Comparison of ENCODE assay signal across 8 cellular contexts in the genomic region with DNA sequence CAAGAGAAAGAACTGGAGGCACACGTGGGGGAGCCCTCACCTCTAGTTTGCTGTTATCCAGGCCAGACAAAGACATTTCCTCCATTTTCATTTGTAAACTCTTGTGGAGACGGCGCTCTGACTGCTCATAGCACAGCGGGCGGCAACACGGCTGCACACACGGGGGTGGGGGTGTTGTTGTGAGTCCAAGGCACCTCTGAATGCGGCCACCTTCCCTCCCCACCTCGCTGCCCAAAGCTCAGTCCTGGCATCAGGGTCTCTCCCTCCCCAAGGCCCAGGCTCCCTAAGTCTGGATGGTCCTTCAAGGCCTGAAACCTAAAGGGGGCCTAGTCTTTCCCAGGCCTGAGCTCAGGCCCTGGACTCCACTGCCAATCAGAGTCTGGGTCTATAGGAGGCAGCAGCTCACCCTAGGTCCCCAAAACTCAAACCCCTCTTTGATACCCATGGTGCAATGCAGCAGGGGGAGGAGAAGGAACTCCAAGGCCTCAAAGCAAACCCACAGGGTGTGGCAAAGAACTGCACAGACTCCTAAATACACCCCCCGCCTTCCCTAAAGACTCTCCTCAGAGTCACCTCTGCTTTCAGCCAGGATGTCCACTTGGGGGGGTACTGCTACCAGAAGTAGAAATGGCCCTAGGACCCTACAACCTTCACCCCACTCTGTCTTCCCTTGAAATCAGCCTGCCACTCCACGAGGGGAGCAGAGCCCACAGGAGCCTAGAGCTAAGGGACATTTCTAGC. TPM values are rescaled to one million over a fixed set of nuclear protein-coding genes. Genes with fewer than 3 reads are reported as not detected.
DNase-seq lines count a peak whose midpoint lies in the region; ATAC-seq and TF ChIP-seq lines count a peak whose summit lies in the region.

No MANE protein-coding gene starts in this region.

- TF ChIP-seq CTCF in heart right ventricle (IDR thresholded peaks at IDR 0.05): peak in 3 of 9 donors; percentile 13 to 29 (median 22)
- peak; percentile 14; the same call in 1 of the 2 replicates for TF ChIP-seq CTCF in OCI-LY3 (IDR thresholded peaks at IDR 0.05; ENCODE audit: low read depth, low read length)
- TF ChIP-seq CTCF in adrenal gland (IDR thresholded peaks at IDR 0.05): no peak

- TF ChIP-seq POLR2A in adrenal gland (IDR thresholded peaks at IDR 0.05): no peak

- H3K36me3 ChIP-seq in heart right ventricle (peaks cover 0 to 47% (median 37%) of the 10 kb centered on the region in 9 donors), OCI-LY3 (replicated peaks; ENCODE audit: low read depth, low read length) (peaks cover 29% of the 10 kb centered on the region), adrenal gland (replicated peaks in 1 of 2) (peaks cover 0 to 42% of the 10 kb centered on the region in 2 donors), iPS-18a (ENCODE audit: control insufficient read depth, low read depth, low read length) (peaks cover 40% of the 10 kb centered on the region)

- H3K27ac ChIP-seq in heart right ventricle: peak overlapping the region in 9 of 10 donors; percentile 97 to 100 (median 99)
- H3K27ac ChIP-seq in OCI-LY3 (ENCODE audit: low read length): peak overlapping the region; percentile 91
- H3K27ac ChIP-seq in adrenal gland: peak overlapping the region; percentile 86 to 96 (median 89)
- peak overlapping the region; percentile 24 for H3K27ac ChIP-seq in iPS-18a (ENCODE audit: low read length)

- H4K20me1 ChIP-seq in OCI-LY3 (ENCODE audit: insufficient read depth, low read length): no peaks in the 10 kb centered on the region

- H3K4me3 ChIP-seq in heart right ventricle (peak overlapping the region in 9 of 10 donors; percentile 93 to 98 (median 95)), OCI-LY3 (ENCODE audit: low read length) (peak overlapping the region; percentile 96), adrenal gland (peak overlapping the region in 3 of 4 donors; percentile 60 to 90 (median 65)), iPS-18a (ENCODE audit: low read length) (peak overlapping the region; percentile 79)

- ATAC-seq in heart right ventricle: peak in 1 of 8 donors; percentile 0
- ATAC-seq in stimulated activated effector memory CD8-positive, alpha-beta T cell treated with anti-CD3 and anti-CD28 coated beads, Interleukin-12 subunit alpha, Interleukin-12 subunit beta, amount 100 ng/mL, for 72 hours: no peak

- H3K4me2 ChIP-seq in OCI-LY3 (ENCODE audit: low read length): peak overlapping the region; percentile 95

- no peaks in the 10 kb centered on the region for H3K9me3 ChIP-seq in heart right ventricle
- no peaks in the 10 kb centered on the region for H3K9me3 ChIP-seq in OCI-LY3 (ENCODE audit: insufficient read depth, low read length)
- no peaks in the 10 kb centered on the region for H3K9me3 ChIP-seq in adrenal gland (replicated peaks in 1 of 3)
- no peaks in the 10 kb centered on the region for H3K9me3 ChIP-seq in iPS-18a (ENCODE audit: control insufficient read depth, low read depth, low read length)

- intact Hi-C loops in heart right ventricle (cut with DNase I): loop anchor here in 1 of 10 donors (5.0 kb wide), 1 partner anchor 56 kb away; the partner anchor contains the start of gene HROB
- intact Hi-C loops in cardiac septum (cut with DNase I): no loop called here
- intact Hi-C loops in adrenal gland (cut with DNase I): no loop called here

- peaks cover 30% of the 10 kb centered on the region for H3K4me1 Mint-ChIP-seq in stimulated activated effector memory CD8-positive, alpha-beta T cell treated with anti-CD3 and anti-CD28 coated beads, Interleukin-12 subunit alpha, Interleukin-12 subunit beta, amount 100 ng/mL, for 72 hours

- no peak for DNase-seq in heart right ventricle
- DNase-seq in cardiac septum (ENCODE audit: low spot score): no peak
- peak in 2 of 7 donors; percentile 31 to 57 for DNase-seq in adrenal gland
- no peak for DNase-seq in stimulated activated effector memory CD8-positive, alpha-beta T cell treated with anti-CD3 and anti-CD28 coated beads, Interleukin-12 subunit alpha, Interleukin-12 subunit beta, amount 100 ng/mL, for 72 hours (ENCODE audit: low spot score in 2 of 2)
- DNase-seq in activated CD4-positive, CD25-positive, alpha-beta regulatory T cell (lab: John Stamatoyannopoulos, UW): no peak
- DNase-seq in hippocampal formation (lab: John Stamatoyannopoulos, UW): no peak

- H3K9ac ChIP-seq in OCI-LY3 (ENCODE audit: low read length) (peak overlapping the region; percentile 97), iPS-18a (ENCODE audit: low read length) (peak overlapping the region; percentile 74)

- H3K4me1 ChIP-seq in heart right ventricle (peaks cover 0 to 37% (median 23%) of the 10 kb centered on the region in 9 donors), OCI-LY3 (ENCODE audit: low read length) (peaks cover 14% of the 10 kb centered on the region), adrenal gland (replicated peaks in 1 of 2) (peaks cover 14 to 19% of the 10 kb centered on the region in 2 donors), iPS-18a (ENCODE audit: control insufficient read depth, low read depth, low read length) (peaks cover 10% of the 10 kb centered on the region)

- peaks cover 53% of the 10 kb centered on the region for H3K36me3 Mint-ChIP-seq in stimulated activated effector memory CD8-positive, alpha-beta T cell treated with anti-CD3 and anti-CD28 coated beads, Interleukin-12 subunit alpha, Interleukin-12 subunit beta, amount 100 ng/mL, for 72 hours

- 66 to 68% methylated on average over 11 of the region's 11 CpGs for WGBS in heart right ventricle, 2 donors
- WGBS in adrenal gland, 4 donors: 63 to 73% (median 64%) methylated on average over 10 to 11 of the region's 11 CpGs

- peak overlapping the region; percentile 89 for H3K27ac Mint-ChIP-seq in stimulated activated effector memory CD8-positive, alpha-beta T cell treated with anti-CD3 and anti-CD28 coated beads, Interleukin-12 subunit alpha, Interleukin-12 subunit beta, amount 100 ng/mL, for 72 hours

- no peak overlapping the region for H2AFZ ChIP-seq in OCI-LY3 (ENCODE audit: low read depth, low read length)

- H3K27me3 ChIP-seq in heart right ventricle (no peaks in the 10 kb centered on the region), OCI-LY3 (ENCODE audit: low read depth, low read length) (no peaks in the 10 kb centered on the region), adrenal gland (no peaks in the 10 kb centered on the region), iPS-18a (ENCODE audit: control insufficient read depth, insufficient read depth, low read length) (no peaks in the 10 kb centered on the region)

- no peaks in the 10 kb centered on the region for H3K9me3 Mint-ChIP-seq in stimulated activated effector memory CD8-positive, alpha-beta T cell treated with anti-CD3 and anti-CD28 coated beads, Interleukin-12 subunit alpha, Interleukin-12 subunit beta, amount 100 ng/mL, for 72 hours

- H3K4me3 Mint-ChIP-seq in stimulated activated effector memory CD8-positive, alpha-beta T cell treated with anti-CD3 and anti-CD28 coated beads, Interleukin-12 subunit alpha, Interleukin-12 subunit beta, amount 100 ng/mL, for 72 hours: peak overlapping the region; percentile 79

- peaks cover 28% of the 10 kb centered on the region for H3K79me2 ChIP-seq in OCI-LY3 (ENCODE audit: low read length)

RNA-seq across cellular contexts. Expression of gene ATXN7L3, which starts 1.5 kb away (rescaled TPM):
- 10 to 100 TPM; 23.7 to 40.6 (median 32.4) TPM for total RNA-seq in heart right ventricle
- polyA plus RNA-seq in heart right ventricle: 10 to 100 TPM; 29.0 to 29.8 TPM
- total RNA-seq in cardiac septum: 37.8 TPM
- 10 to 100 TPM; 21.3 to 61.4 (median 49.7) TPM for total RNA-seq in adrenal gland
- 10 to 100 TPM; 19.6 to 81.4 (median 47.1) TPM for polyA plus RNA-seq in adrenal gland

RNA-seq across cellular contexts. Expression of gene TMUB2, which starts 11.4 kb away (rescaled TPM):
- total RNA-seq in heart right ventricle: 10 to 100 TPM; 16.3 to 28.3 (median 19.6) TPM
- 10 to 100 TPM; 27.8 to 37.2 TPM for polyA plus RNA-seq in heart right ventricle
- 20.5 TPM for total RNA-seq in cardiac septum
- total RNA-seq in adrenal gland: 10 to 100 TPM; 21.8 to 48.6 (median 40.3) TPM
- polyA plus RNA-seq in adrenal gland: 10 to 100 TPM; 22.8 to 89.3 (median 79.1) TPM

RNA-seq across cellular contexts. Expression of gene UBTF, which starts 21.3 kb away (rescaled TPM):
- 10 to 100 TPM; 35.9 to 56.3 (median 42.5) TPM for total RNA-seq in heart right ventricle
- polyA plus RNA-seq in heart right ventricle: 10 to 100 TPM; 30.8 to 34.4 TPM
- total RNA-seq in cardiac septum: 53.1 TPM
- 10 to 100 TPM; 51.7 to 92.6 (median 66.6) TPM for total RNA-seq in adrenal gland
- 10 to 100 TPM; 37.1 to 80.6 (median 51.3) TPM for polyA plus RNA-seq in adrenal gland

RNA-seq across cellular contexts. Expression of gene ASB16, which starts 27.6 kb away (rescaled TPM):
- total RNA-seq in heart right ventricle (10 to 100 TPM; 12.4 to 16.4 (median 13.6) TPM), cardiac septum (8.9 TPM), adrenal gland (under 1 TPM in 6 of 8 donors, not detected in 2; 0.22 to 0.83 (median 0.45) TPM)
- polyA plus RNA-seq in heart right ventricle (1 to 10 TPM in 1 of 2 donors, under 1 TPM in 1; 0.64 to 6.5 TPM), adrenal gland (under 1 TPM; 0.13 to 0.48 (median 0.16) TPM)

RNA-seq across cellular contexts. Expression of gene HROB, which starts 56.4 kb away (rescaled TPM):
- 1 to 10 TPM in 4 of 10 donors, under 1 TPM in 6; 0.49 to 1.9 (median 0.74) TPM for total RNA-seq in heart right ventricle
- under 1 TPM; 0.28 to 0.37 TPM for polyA plus RNA-seq in heart right ventricle
- 0.65 TPM for total RNA-seq in cardiac septum
- 1 to 10 TPM in 2 of 8 donors, under 1 TPM in 5, not detected in 1; 0.49 to 2.6 (median 0.83) TPM for total RNA-seq in adrenal gland
- 1 to 10 TPM in 2 of 3 donors, under 1 TPM in 1; 0.42 to 2.6 (median 1.5) TPM for polyA plus RNA-seq in adrenal gland

Comparison
In these comparisons a context has a peak if more than half of its experiments do, and no peak if none do; other contexts are left out.
1. H3K27ac ChIP-seq: peak in every context shown above with its lines; median percentile 99 in heart right ventricle; 91 in OCI-LY3; 89 in adrenal gland; 24 in iPS-18a.